In genomic region chrX:48474581-48474980, GRCh38 we compare ENCODE assay signal across 14 cellular contexts. TPM values are rescaled to one million over a fixed set of nuclear protein-coding genes. Genes with fewer than 3 reads are reported as not detected.
DNase-seq lines count a peak whose midpoint lies in the region; ATAC-seq and TF ChIP-seq lines count a peak whose summit lies in the region.
"Had no signal": no experiment of that assay in that cellular context is flagged by ENCODE, and none has a peak within 500 bp of the region (broad histone marks: within the 10 kb centered on the region; RNA-seq: fewer than 3 reads in every experiment).

No MANE protein-coding gene starts in this region.

- in situ Hi-C loops in GM23248 (cut with MboI): no loop called here
- in situ Hi-C loops in SK-MEL-5 (cut with HindIII; ENCODE audit: low pct_unique_long_range_greater_than_20kb, low sequenced_read_pairs): no loop called here
- in situ Hi-C loops in gastrocnemius medialis (cut with MboI; ENCODE audit: low sequenced_read_pairs in 4 of 4): no loop called here

- no peaks in the 10 kb centered on the region for H3K9me2 ChIP-seq in GM23248 (ENCODE audit: insufficient read depth)

- peak overlapping the region; percentile 76 for H3K4me2 ChIP-seq in GM23248 (ENCODE audit: unreplicated experiment)

- peak overlapping the region; percentile 95; the same call in 1 of the 2 replicates for H2AFZ ChIP-seq in GM23248

- 72 to 94% methylated on average over 2 to 6 of the region's 6 CpGs for WGBS in GM23248 (ENCODE audit: low coverage in 1 of 2, low lambda C conversion rate in 2 of 2, missing lambda C conversion rate in 2 of 2), 2 experiments

- POLR2A ChIA-PET in A673 (lab: Charles Lee; ENCODE audit: low non-redundant PET): interaction anchor here (0.5 kb wide), 1 partner anchor 572 kb away, joined by 4 read pairs; no protein-coding TSS in a partner anchor

- peaks cover 45% of the 10 kb centered on the region for H3K79me2 ChIP-seq in GM23248 (ENCODE audit: insufficient read depth)

- no TSS peak for BruUV-seq in A673 (replicated peaks; lab: Mats Ljungman, UMichigan)

- H3K36me3 ChIP-seq in A673 (ENCODE audit: insufficient read depth, low read length, poor library complexity, severe bottlenecking) (no peaks in the 10 kb centered on the region), GM23248 (ENCODE audit: low read depth) (no peaks in the 10 kb centered on the region), gastrocnemius medialis (no peaks in the 10 kb centered on the region)

- H3K4me3 ChIP-seq in A673 (ENCODE audit: low read depth, low read length, poor library complexity, severe bottlenecking) (peak overlapping the region; percentile 81), GM23248 (no peak overlapping the region), gastrocnemius medialis (no peak overlapping the region)
- H3K4me3 ChIP-seq: body of pancreas had no signal

- CTCF ChIA-PET in A673 (lab: Charles Lee): interaction anchor here (0.7 kb wide), 1 partner anchor 19 kb away, joined by 5 read pairs; no protein-coding TSS in a partner anchor

- no peaks in the 10 kb centered on the region for H3K27me3 ChIP-seq in A673 (replicated peaks; ENCODE audit: insufficient read depth, low read depth, low read length, poor library complexity)
- no peaks in the 10 kb centered on the region for H3K27me3 ChIP-seq in GM23248 (replicated peaks; ENCODE audit: insufficient read depth)
- H3K27me3 ChIP-seq in gastrocnemius medialis: no peaks in the 10 kb centered on the region
- H3K27me3 ChIP-seq: body of pancreas had no signal

- H3K9ac ChIP-seq in GM23248: no peak overlapping the region

- no peak for TF ChIP-seq POLR2A in gastrocnemius medialis (IDR thresholded peaks at IDR 0.05)

- 0 out of 2 replicates have a peak, but pooled peaks cover 6% of the 10 kb centered on the region for H3F3A ChIP-seq in GM23248 (ENCODE audit: insufficient read depth)

- ATAC-seq in gastrocnemius medialis (no peak), GM19035 (IDR thresholded peaks at IDR 0.05; ENCODE audit: unreplicated experiment) (no peak), HG02588 (IDR thresholded peaks at IDR 0.05; ENCODE audit: unreplicated experiment) (no peak)
- ATAC-seq: body of pancreas, right cardiac atrium had no signal

- no peak overlapping the region for H3K27ac ChIP-seq in A673 (ENCODE audit: low read depth, low read length, poor library complexity, severe bottlenecking)
- H3K27ac ChIP-seq in GM23248: no peak overlapping the region
- peak overlapping the region; percentile 69 for H3K27ac ChIP-seq in epithelial cell of prostate
- H3K27ac ChIP-seq in gastrocnemius medialis: no peak overlapping the region

- peaks cover 9% of the 10 kb centered on the region for H3K4me1 ChIP-seq in A673 (ENCODE audit: insufficient read depth, low read length, poor library complexity, severe bottlenecking)
- no peaks in the 10 kb centered on the region for H3K4me1 ChIP-seq in GM23248 (ENCODE audit: insufficient read depth)
- no peaks in the 10 kb centered on the region for H3K4me1 ChIP-seq in gastrocnemius medialis

- no peak for DNase-seq in A673 (ENCODE audit: low spot score)
- DNase-seq in GM23248: no peak
- peak; percentile 10 for DNase-seq in SK-MEL-5 (ENCODE audit: low read depth, low spot score)
- no peak for DNase-seq in epithelial cell of prostate (ENCODE audit: low read depth, low spot score)
- no peak for DNase-seq in NCI-H774 (lab: John Stamatoyannopoulos, UW)
- no peak for DNase-seq in gastrocnemius medialis
- DNase-seq: activated CD8-positive, alpha-beta memory T cell treated with anti-CD3 and anti-CD28 coated beads, Interleukin-2, amount 50 U/mL, for 4 hours; NCI-H2029 treated with DMSO at 0.1 percent for 48 hours; right cardiac atrium; substantia nigra; T1000 had no signal

- intact Hi-C loops in A673 (cut with micrococcal nuclease; ENCODE audit: unreplicated experiment) (no loop called here), gastrocnemius medialis (cut with DNase I; ENCODE audit: low total_unique reads) (loop anchor here (10.0 kb wide), 1 partner anchor 100 kb away; the partner anchor contains the start of gene RBM3)

- no peaks in the 10 kb centered on the region for H4K20me1 ChIP-seq in GM23248 (ENCODE audit: insufficient read depth)

- TF ChIP-seq CTCF in A673 (conservative IDR thresholded peaks at IDR 0.05; ENCODE audit: low read depth, low read length) (no peak), gastrocnemius medialis (IDR thresholded peaks at IDR 0.05 in 4 of 5, conservative IDR thresholded peaks at IDR 0.05 in 1 of 5) (no peak)

- no peaks in the 10 kb centered on the region for H3K9me3 ChIP-seq in A673 (ENCODE audit: low read depth, low read length, poor library complexity, severe bottlenecking)
- H3K9me3 ChIP-seq in GM23248 (ENCODE audit: low read depth): no peaks in the 10 kb centered on the region
- H3K9me3 ChIP-seq in gastrocnemius medialis: no peaks in the 10 kb centered on the region
- H3K9me3 ChIP-seq: body of pancreas had no signal

RNA-seq across cellular contexts. Expression of gene FTSJ1, which starts 1.4 kb away (rescaled TPM):
- total RNA-seq in A673 (2021) (58.3 and 61.3 TPM in 2 replicates), gastrocnemius medialis (10 to 100 TPM; 31.4 to 47.7 (median 38.2) TPM)
- total RNA-seq in GM23248 (2014; rRNA removed; shearing (Covaris generic)): 95.2 and 152 TPM in 2 replicates
- 64.9 and 70.6 TPM in 2 replicates for polyA plus RNA-seq in GM23248 (2016; fragmentation: Nextera tagmentation; extraction: Ambion mirVana)
- 39.2 and 48.3 TPM in 2 replicates for total RNA-seq in SK-MEL-5 (2014; rRNA removed; shearing (Covaris generic))
- polyA plus RNA-seq in SK-MEL-5 (2015; cell fraction: cytosol; rRNA removed): 52.1 and 54.4 TPM in 2 replicates
- polyA plus RNA-seq in SK-MEL-5 (2015; cell fraction: nucleus; rRNA removed): 84.3 and 96.3 TPM in 2 replicates

RNA-seq across cellular contexts. Expression of gene SLC38A5, which starts 4.5 kb away (rescaled TPM):
- 98.9 and 112 TPM in 2 replicates for total RNA-seq in A673 (2021)
- 34.5 and 35.3 TPM in 2 replicates for total RNA-seq in GM23248 (2014; rRNA removed; shearing (Covaris generic))
- polyA plus RNA-seq in GM23248 (2016; fragmentation: Nextera tagmentation; extraction: Ambion mirVana): 31.5 and 32.4 TPM in 2 replicates
- total RNA-seq in SK-MEL-5 (2014; rRNA removed; shearing (Covaris generic)): not detected in 2 replicates
- polyA plus RNA-seq in SK-MEL-5 (2015; cell fraction: cytosol; rRNA removed): 0.39 TPM in 1 of 2 replicates, not detected in the other
- 0.96 TPM in 1 of 2 replicates, not detected in the other for polyA plus RNA-seq in SK-MEL-5 (2015; cell fraction: nucleus; rRNA removed)
- total RNA-seq in gastrocnemius medialis: under 1 TPM in 2 of 4 donors, not detected in 2; 0.46 to 0.69 TPM

RNA-seq across cellular contexts. Expression of gene PORCN, which starts 34.2 kb away (rescaled TPM):
- total RNA-seq in A673 (2021) (10.3 and 11.9 TPM in 2 replicates), gastrocnemius medialis (10 to 100 TPM; 11.4 to 18.7 (median 12.3) TPM)
- 15.4 and 32.2 TPM in 2 replicates for total RNA-seq in GM23248 (2014; rRNA removed; shearing (Covaris generic))
- 20.3 and 22.9 TPM in 2 replicates for polyA plus RNA-seq in GM23248 (2016; fragmentation: Nextera tagmentation; extraction: Ambion mirVana)
- 13.7 and 16.1 TPM in 2 replicates for total RNA-seq in SK-MEL-5 (2014; rRNA removed; shearing (Covaris generic))
- polyA plus RNA-seq in SK-MEL-5 (2015; cell fraction: cytosol; rRNA removed): 23.6 and 26.0 TPM in 2 replicates
- polyA plus RNA-seq in SK-MEL-5 (2015; cell fraction: nucleus; rRNA removed): 21.1 and 26.1 TPM in 2 replicates

RNA-seq across cellular contexts. Expression of gene EBP, which starts 47.0 kb away (rescaled TPM):
- total RNA-seq in A673 (2021) (152 and 155 TPM in 2 replicates), gastrocnemius medialis (1 to 10 TPM; 2.7 to 5.3 (median 4.3) TPM)
- 17.0 and 21.1 TPM in 2 replicates for total RNA-seq in GM23248 (2014; rRNA removed; shearing (Covaris generic))
- 45.0 and 48.3 TPM in 2 replicates for polyA plus RNA-seq in GM23248 (2016; fragmentation: Nextera tagmentation; extraction: Ambion mirVana)
- 50.2 and 53.6 TPM in 2 replicates for total RNA-seq in SK-MEL-5 (2014; rRNA removed; shearing (Covaris generic))
- polyA plus RNA-seq in SK-MEL-5 (2015; cell fraction: cytosol; rRNA removed): 49.7 and 72.1 TPM in 2 replicates
- polyA plus RNA-seq in SK-MEL-5 (2015; cell fraction: nucleus; rRNA removed): 26.4 and 33.8 TPM in 2 replicates

Comparison
In these comparisons a context has a peak if more than half of its experiments do, and no peak if none do; other contexts are left out.
1. RNA of gene SLC38A5, which starts 4.5 kb away (total RNA-seq): 98.9 to 112 TPM in A673 and 34.5 to 35.3 TPM in GM23248; 0.46 to 0.69 TPM in gastrocnemius medialis and not detected in SK-MEL-5; every median in the first group is over 10 times any median in the second.